26 cellular contexts compared by ENCODE assay signal in the genomic region with DNA sequence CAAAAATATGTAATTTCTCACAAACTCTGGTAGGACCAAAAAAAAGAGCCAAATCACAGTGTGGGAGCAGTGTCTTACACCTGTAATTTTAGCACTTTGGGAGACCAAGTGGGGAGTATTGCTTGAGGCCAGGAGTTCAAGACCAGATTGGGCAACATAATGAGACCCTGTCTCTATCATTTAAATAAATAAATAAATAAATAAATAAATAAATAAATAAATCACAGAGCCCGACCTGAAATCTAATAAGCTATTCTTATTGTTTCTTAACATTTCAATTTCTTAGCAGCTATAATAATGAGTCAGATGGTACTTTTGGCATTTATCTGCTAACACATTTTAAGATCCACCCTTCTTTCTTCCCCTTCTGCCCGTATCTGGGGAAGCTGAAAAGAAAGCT.
DNase-seq lines count a peak whose midpoint lies in the region; ATAC-seq, FAIRE-seq and TF ChIP-seq lines count a peak whose summit lies in the region.
"Had no signal": no experiment of that assay in that cellular context is flagged by ENCODE, and none has a peak within 500 bp of the region (broad histone marks: within the 10 kb centered on the region; RNA-seq: fewer than 3 reads in every experiment).

No MANE protein-coding gene starts in this region.

- H3K4me2 ChIP-seq in A549 (no peak overlapping the region), neural progenitor cell (no peak overlapping the region)
- H3K4me2 ChIP-seq: BLaER1 had no signal

- peaks cover 3% of the 10 kb centered on the region for H3K4me1 Mint-ChIP-seq in neural progenitor cell
- H3K4me1 Mint-ChIP-seq: CD14-positive monocyte; CD4-positive, alpha-beta memory T cell; CD8-positive, alpha-beta memory T cell had no signal

- no peaks in the 10 kb centered on the region for H3K4me1 ChIP-seq in A549
- H3K4me1 ChIP-seq in HEK293 (ENCODE audit: control insufficient read depth, insufficient read depth, low read length), result no peaks in the 10 kb centered on the region
- H3K4me1 ChIP-seq in neural progenitor cell, result peaks cover 8% of the 10 kb centered on the region
- no peaks in the 10 kb centered on the region for H3K4me1 ChIP-seq in foreskin keratinocyte
- H3K4me1 ChIP-seq: BE2C, BLaER1 had no signal

- H3K27ac ChIP-seq in A549 (no peak overlapping the region), HEK293 (ENCODE audit: extremely low read depth, low read depth, low read length) (no peak overlapping the region), neural progenitor cell (no peak overlapping the region), foreskin keratinocyte (no peak overlapping the region)
- H3K27ac ChIP-seq: BLaER1 had no signal

- H3K4me3 ChIP-seq in A549 (no peak overlapping the region), HEK293 (ENCODE audit: low read depth, low read length) (no peak overlapping the region), neural progenitor cell (no peak overlapping the region)
- H3K4me3 ChIP-seq: BLaER1, GM12878 had no signal

- DNase-seq in A549 (ENCODE audit: low read depth in 1 of 2, low spot score in 1 of 2) (no peak), neural progenitor cell (ENCODE audit: low spot score) (no peak), foreskin keratinocyte (no peak), NCI-H1694 treated with DMSO at 0.1 percent for 48 hours (lab: John Stamatoyannopoulos, UW) (no peak)
- DNase-seq: 8988T; AML-193; BE2C; C1 segment of cervical spinal cord; CD4-positive, alpha-beta memory T cell; CD4-positive, CD25-positive, alpha-beta regulatory T cell; CD8-positive, alpha-beta memory T cell; COR-L47; DMS 273 treated with DMSO at 0.1 percent for 48 hours; DMS153; DMS53; DMS79; DND-41; EL; GDM1 had no signal

- no peak overlapping the region for H3K27ac Mint-ChIP-seq in neural progenitor cell
- H3K27ac Mint-ChIP-seq: CD14-positive monocyte; CD4-positive, alpha-beta memory T cell; CD4-positive, CD25-positive, alpha-beta regulatory T cell; CD8-positive, alpha-beta memory T cell had no signal

- no peaks in the 10 kb centered on the region for H3K79me2 ChIP-seq in neural progenitor cell (ENCODE audit: low read depth)

- H3K4me3 Mint-ChIP-seq in neural progenitor cell, result peak overlapping the region; percentile 2
- H3K4me3 Mint-ChIP-seq: CD14-positive monocyte; CD4-positive, alpha-beta memory T cell; CD4-positive, CD25-positive, alpha-beta regulatory T cell; CD8-positive, alpha-beta memory T cell had no signal

- FAIRE-seq in A549 (lab: Jason Lieb, UNC), result no peak
- FAIRE-seq: A204.1, GM12878, GM12892, GM18507 had no signal

- CTCF ChIA-PET in A549 (lab: Yijun Ruan, JAX), result no interaction called here
- CTCF ChIA-PET in HEK293 (lab: Yijun Ruan, JAX), result no interaction called here

- no peak overlapping the region for H2AFZ ChIP-seq in neural progenitor cell (replicated peaks)

- no peaks in the 10 kb centered on the region for H3K9me3 Mint-ChIP-seq in neural progenitor cell

- H3K27me3 ChIP-seq in neural progenitor cell, result no peaks in the 10 kb centered on the region
- H3K27me3 ChIP-seq in foreskin keratinocyte, result no peaks in the 10 kb centered on the region
- H3K27me3 ChIP-seq: BE2C, BLaER1 had no signal

- no peak for TF ChIP-seq EP300 in A549 (IDR thresholded peaks at IDR 0.05)

- ATAC-seq in A549, result no peak
- no peak for ATAC-seq in foreskin keratinocyte
- ATAC-seq: GM12878 had no signal

- H3K36me3 ChIP-seq in HEK293 (ENCODE audit: control insufficient read depth in 2 of 2, insufficient read depth in 1 of 2, low read length in 2 of 2) (no peaks in the 10 kb centered on the region), neural progenitor cell (no peaks in the 10 kb centered on the region)
- H3K36me3 ChIP-seq: BE2C, BLaER1 had no signal

- no peaks in the 10 kb centered on the region for H3F3A ChIP-seq in neural progenitor cell (ENCODE audit: low read depth)

- WGBS in A549 (ENCODE audit: missing lambda C conversion rate), result 16% methylated on average over 2 of the region's 2 CpGs

- no peaks in the 10 kb centered on the region; the same call in 2 of the 3 replicates for H3K9me3 ChIP-seq in A549
- no peaks in the 10 kb centered on the region for H3K9me3 ChIP-seq in HEK293 (ENCODE audit: control insufficient read depth, insufficient read depth, low read depth, low read length)
- no peaks in the 10 kb centered on the region for H3K9me3 ChIP-seq in neural progenitor cell (ENCODE audit: low read depth)
- H3K9me3 ChIP-seq: BE2C, BLaER1 had no signal

- H3K9ac ChIP-seq in neural progenitor cell, result no peak overlapping the region
- H3K9ac ChIP-seq: BLaER1 had no signal

- TF ChIP-seq POLR2A in A549 (IDR thresholded peaks at IDR 0.05; ENCODE audit: low read length), result no peak

- H4K20me1 ChIP-seq in neural progenitor cell (ENCODE audit: low read depth), result no peaks in the 10 kb centered on the region
- H4K20me1 ChIP-seq: BLaER1 had no signal

- no peak for TF ChIP-seq CTCF in A549 (IDR thresholded peaks at IDR 0.05)
- no peak for TF ChIP-seq CTCF in HEK293 (tag by site-specific recombination; IDR thresholded peaks at IDR 0.05)
- no peak for TF ChIP-seq CTCF in neural progenitor cell (IDR thresholded peaks at IDR 0.05)
- no peak for TF ChIP-seq CTCF in foreskin keratinocyte (conservative IDR thresholded peaks at IDR 0.05)

- H3K27me3 Mint-ChIP-seq in neural progenitor cell (ENCODE audit: insufficient read depth, low read depth), result no peaks in the 10 kb centered on the region
- H3K27me3 Mint-ChIP-seq: CD4-positive, alpha-beta memory T cell; CD8-positive, alpha-beta memory T cell had no signal

- POLR2A ChIA-PET in A549 (lab: Yijun Ruan, JAX) (no interaction called here), HEK293 (lab: Yijun Ruan, JAX) (no interaction called here)

- no peak for TF ChIP-seq RAD21 in A549 (conservative IDR thresholded peaks at IDR 0.05 in 1 of 2, IDR thresholded peaks at IDR 0.05 in 1 of 2)

- H3K36me3 Mint-ChIP-seq in neural progenitor cell, result no peaks in the 10 kb centered on the region
- H3K36me3 Mint-ChIP-seq: CD14-positive monocyte; CD4-positive, alpha-beta memory T cell; CD4-positive, CD25-positive, alpha-beta regulatory T cell; CD8-positive, alpha-beta memory T cell had no signal

TF ChIP-seq in A549, 52 proteins besides CTCF, POLR2A, EP300 and RAD21:
- TF ChIP-seq, protein P1, sequence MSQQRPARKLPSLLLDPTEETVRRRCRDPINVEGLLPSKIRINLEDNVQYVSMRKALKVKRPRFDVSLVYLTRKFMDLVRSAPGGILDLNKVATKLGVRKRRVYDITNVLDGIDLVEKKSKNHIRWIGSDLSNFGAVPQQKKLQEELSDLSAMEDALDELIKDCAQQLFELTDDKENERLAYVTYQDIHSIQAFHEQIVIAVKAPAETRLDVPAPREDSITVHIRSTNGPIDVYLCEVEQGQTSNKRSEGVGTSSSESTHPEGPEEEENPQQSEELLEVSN (IDR thresholded peaks at IDR 0.05; ENCODE audit: borderline replicate concordance, low read depth), result no peak
- TF ChIP-seq, protein P2, sequence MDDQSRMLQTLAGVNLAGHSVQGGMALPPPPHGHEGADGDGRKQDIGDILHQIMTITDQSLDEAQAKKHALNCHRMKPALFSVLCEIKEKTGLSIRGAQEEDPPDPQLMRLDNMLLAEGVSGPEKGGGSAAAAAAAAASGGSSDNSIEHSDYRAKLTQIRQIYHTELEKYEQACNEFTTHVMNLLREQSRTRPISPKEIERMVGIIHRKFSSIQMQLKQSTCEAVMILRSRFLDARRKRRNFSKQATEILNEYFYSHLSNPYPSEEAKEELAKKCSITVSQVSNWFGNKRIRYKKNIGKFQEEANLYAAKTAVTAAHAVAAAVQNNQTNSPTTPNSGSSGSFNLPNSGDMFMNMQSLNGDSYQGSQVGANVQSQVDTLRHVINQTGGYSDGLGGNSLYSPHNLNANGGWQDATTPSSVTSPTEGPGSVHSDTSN (IDR thresholded peaks at IDR 0.05), result no peak
- TF ChIP-seq CBX8 (IDR thresholded peaks at IDR 0.05) (no peak), ZC3H11A (IDR thresholded peaks at IDR 0.05) (peak; percentile 93), BHLHE40 (IDR thresholded peaks at IDR 0.05; ENCODE audit: low read depth, low read length) (no peak), NFE2L2 (conservative IDR thresholded peaks at IDR 0.05; ENCODE audit: low read length) (no peak), PHF8 (IDR thresholded peaks at IDR 0.05; ENCODE audit: borderline replicate concordance, low read depth) (no peak)

TF ChIP-seq in HEK293, 187 proteins besides CTCF, POLR2A, EP300 and RAD21 (continues in another document):
- no peak for TF ChIP-seq ZNF707 (tag by site-specific recombination; IDR thresholded peaks at IDR 0.05)
- TF ChIP-seq ZNF221 (tag by site-specific recombination; IDR thresholded peaks at IDR 0.05; ENCODE audit: borderline replicate concordance), result no peak
- no peak for TF ChIP-seq ZNF626 (tag by site-specific recombination; IDR thresholded peaks at IDR 0.05)
- TF ChIP-seq, protein P3, sequence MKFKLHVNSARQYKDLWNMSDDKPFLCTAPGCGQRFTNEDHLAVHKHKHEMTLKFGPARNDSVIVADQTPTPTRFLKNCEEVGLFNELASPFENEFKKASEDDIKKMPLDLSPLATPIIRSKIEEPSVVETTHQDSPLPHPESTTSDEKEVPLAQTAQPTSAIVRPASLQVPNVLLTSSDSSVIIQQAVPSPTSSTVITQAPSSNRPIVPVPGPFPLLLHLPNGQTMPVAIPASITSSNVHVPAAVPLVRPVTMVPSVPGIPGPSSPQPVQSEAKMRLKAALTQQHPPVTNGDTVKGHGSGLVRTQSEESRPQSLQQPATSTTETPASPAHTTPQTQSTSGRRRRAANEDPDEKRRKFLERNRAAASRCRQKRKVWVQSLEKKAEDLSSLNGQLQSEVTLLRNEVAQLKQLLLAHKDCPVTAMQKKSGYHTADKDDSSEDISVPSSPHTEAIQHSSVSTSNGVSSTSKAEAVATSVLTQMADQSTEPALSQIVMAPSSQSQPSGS (tag by site-specific recombination; IDR thresholded peaks at IDR 0.05; ENCODE audit: low read depth), result no peak
- no peak for TF ChIP-seq SP7 (tag by site-specific recombination; IDR thresholded peaks at IDR 0.05)
- TF ChIP-seq, protein P4, sequence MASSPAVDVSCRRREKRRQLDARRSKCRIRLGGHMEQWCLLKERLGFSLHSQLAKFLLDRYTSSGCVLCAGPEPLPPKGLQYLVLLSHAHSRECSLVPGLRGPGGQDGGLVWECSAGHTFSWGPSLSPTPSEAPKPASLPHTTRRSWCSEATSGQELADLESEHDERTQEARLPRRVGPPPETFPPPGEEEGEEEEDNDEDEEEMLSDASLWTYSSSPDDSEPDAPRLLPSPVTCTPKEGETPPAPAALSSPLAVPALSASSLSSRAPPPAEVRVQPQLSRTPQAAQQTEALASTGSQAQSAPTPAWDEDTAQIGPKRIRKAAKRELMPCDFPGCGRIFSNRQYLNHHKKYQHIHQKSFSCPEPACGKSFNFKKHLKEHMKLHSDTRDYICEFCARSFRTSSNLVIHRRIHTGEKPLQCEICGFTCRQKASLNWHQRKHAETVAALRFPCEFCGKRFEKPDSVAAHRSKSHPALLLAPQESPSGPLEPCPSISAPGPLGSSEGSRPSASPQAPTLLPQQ (tag by site-specific recombination; IDR thresholded peaks at IDR 0.05), result no peak
